ENCODE assay signal across 8 cellular contexts in the genomic region with DNA sequence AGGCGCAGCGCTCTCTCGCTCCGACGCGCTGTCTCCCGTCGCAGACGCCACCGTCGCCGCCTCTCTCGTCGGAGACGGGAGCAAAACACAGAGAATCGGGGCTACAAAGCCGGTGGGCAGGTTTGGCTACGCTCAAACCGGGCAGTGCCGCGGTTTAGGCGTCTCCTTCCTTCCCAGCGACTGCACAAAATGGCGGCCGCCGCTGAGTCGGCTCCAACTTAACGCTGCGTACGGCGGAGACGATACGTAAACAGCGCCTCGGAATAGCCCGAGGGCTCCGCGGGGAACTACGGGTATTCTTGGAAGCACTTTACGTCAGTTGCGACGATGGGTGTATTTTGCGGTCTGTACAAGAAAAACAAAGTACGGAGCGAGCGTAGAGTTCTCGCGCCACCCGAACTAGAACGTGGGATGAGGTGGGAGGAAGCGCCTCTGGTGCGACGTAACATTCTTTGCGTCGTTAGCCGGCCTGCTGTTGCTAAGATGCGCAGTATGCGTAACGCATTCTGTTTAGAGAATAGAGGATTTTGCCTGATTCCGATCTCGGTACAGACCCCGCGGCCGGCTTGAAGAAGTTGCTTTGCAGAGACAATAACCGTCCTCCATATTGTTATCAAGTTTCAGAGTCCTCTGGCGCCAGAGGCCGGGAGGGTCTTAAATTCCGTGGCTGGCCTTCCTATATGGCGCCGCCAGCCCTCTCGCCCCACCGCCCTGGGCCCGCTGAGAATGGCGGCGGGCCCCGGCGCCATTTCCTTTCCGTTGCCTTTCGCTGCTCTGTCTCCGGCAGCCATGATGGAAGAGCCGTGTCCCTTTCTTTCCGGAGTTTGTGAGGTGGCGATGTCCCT. TPM values are rescaled to one million over a fixed set of nuclear protein-coding genes. Genes with fewer than 3 reads are reported as not detected.
DNase-seq lines count a peak whose midpoint lies in the region; ATAC-seq and TF ChIP-seq lines count a peak whose summit lies in the region.

TSS of gene DDX17 (minus strand) at position 194 of the 845 bp plus-strand sequence.

- H3K27me3 ChIP-seq in RWPE2 (ENCODE audit: insufficient read depth, poor library complexity, severe bottlenecking): no peaks in the 10 kb centered on the region

- H3K36me3 Mint-ChIP-seq in activated T-helper 2 cell treated with anti-CD3 and anti-CD28 coated beads, Interferon-gamma antibody, Interleukin-2, Interleukin-4, amounts not matched to agents 10 μg/mL and 5 μg/mL and 100 μg/mL, durations not matched to agents 14 hours and 24 hours and 36 hours (ENCODE audit: low read depth): peaks cover 48% of the 10 kb centered on the region
- H3K36me3 Mint-ChIP-seq in naive thymus-derived CD8-positive, alpha-beta T cell: peaks cover 14 to 41% (median 20%) of the 10 kb centered on the region in 3 donors

- no peaks in the 10 kb centered on the region for H3K9me3 Mint-ChIP-seq in activated T-helper 2 cell treated with anti-CD3 and anti-CD28 coated beads, Interferon-gamma antibody, Interleukin-2, Interleukin-4, amounts not matched to agents 10 μg/mL and 5 μg/mL and 100 μg/mL, durations not matched to agents 14 hours and 24 hours and 36 hours
- peaks cover 0 to 11% (median 0%) of the 10 kb centered on the region in 9 donors for H3K9me3 Mint-ChIP-seq in naive thymus-derived CD8-positive, alpha-beta T cell

- peak within 1 kb of the TSS; percentile 100 for H3K27ac Mint-ChIP-seq in activated T-helper 2 cell treated with anti-CD3 and anti-CD28 coated beads, Interferon-gamma antibody, Interleukin-2, Interleukin-4, amounts not matched to agents 10 μg/mL and 5 μg/mL and 100 μg/mL, durations not matched to agents 14 hours and 24 hours and 36 hours
- peak within 1 kb of the TSS; percentile 100 for H3K27ac Mint-ChIP-seq in naive thymus-derived CD8-positive, alpha-beta T cell

- peaks cover 16% of the 10 kb centered on the region for H3K4me1 ChIP-seq in RWPE2 (ENCODE audit: insufficient read depth, poor library complexity, severe bottlenecking)

- peak within 1 kb of the TSS; percentile 99 for H3K4me3 Mint-ChIP-seq in activated T-helper 2 cell treated with anti-CD3 and anti-CD28 coated beads, Interferon-gamma antibody, Interleukin-2, Interleukin-4, amounts not matched to agents 10 μg/mL and 5 μg/mL and 100 μg/mL, durations not matched to agents 14 hours and 24 hours and 36 hours (ENCODE audit: low read depth)
- peak within 1 kb of the TSS; percentile 96 to 100 (median 99) for H3K4me3 Mint-ChIP-seq in naive thymus-derived CD8-positive, alpha-beta T cell

- DNase-seq in EH (ENCODE audit: low read depth): peak; percentile 98
- peak; percentile 97 for DNase-seq in H4 (ENCODE audit: low spot score)
- peak; percentile 90 for DNase-seq in LoVo (ENCODE audit: low spot score)
- peak; percentile 88 for DNase-seq in RWPE2 (ENCODE audit: low spot score)
- DNase-seq in activated T-helper 2 cell treated with anti-CD3 and anti-CD28 coated beads, Interferon-gamma antibody, Interleukin-2, Interleukin-4, amounts not matched to agents 10 μg/mL and 5 μg/mL and 100 μg/mL, durations not matched to agents 14 hours and 24 hours and 36 hours (ENCODE audit: low spot score): peak; percentile 94
- peak; percentile 96 for DNase-seq in fibroblast of mammary gland (ENCODE audit: low read depth)
- peak; percentile 82 to 98 (median 96) for DNase-seq in naive thymus-derived CD8-positive, alpha-beta T cell
- DNase-seq in stimulated activated naive CD4-positive, alpha-beta T cell (lab: John Stamatoyannopoulos, UW): peak; percentile 92 to 98 (median 94)

- no peaks in the 10 kb centered on the region for H3K9me3 ChIP-seq in RWPE2 (ENCODE audit: severe bottlenecking)

- POLR2A ChIA-PET in naive thymus-derived CD8-positive, alpha-beta T cell (lab: Charles Lee): interaction anchor here (0.9 to 2.0 kb wide), 5 partner anchors 10 to 25 kb away, joined by 3 to 9 read pairs (median 7); no protein-coding TSS in a partner anchor

- H3K27ac ChIP-seq in RWPE2 (ENCODE audit: poor library complexity, severe bottlenecking): peak within 1 kb of the TSS; percentile 84

- peak; percentile 83 for ATAC-seq in RWPE2 (ENCODE audit: low read depth)
- ATAC-seq in naive thymus-derived CD8-positive, alpha-beta T cell: peak; percentile 82 to 88

- intact Hi-C loops in activated T-helper 2 cell treated with anti-CD3 and anti-CD28 coated beads, Interferon-gamma antibody, Interleukin-2, Interleukin-4, amounts not matched to agents 10 μg/mL and 5 μg/mL and 100 μg/mL, durations not matched to agents 14 hours and 24 hours and 36 hours (cut with micrococcal nuclease): loop anchor here (1.0 to 5.0 kb wide), 4 partner anchors 16 to 201 kb away; partner anchors contain the start of genes DMC1 and GTPBP1

- no peak for TF ChIP-seq CTCF in RWPE2 (IDR thresholded peaks at IDR 0.05; ENCODE audit: poor library complexity, severe bottlenecking)
- TF ChIP-seq CTCF in fibroblast of mammary gland (conservative IDR thresholded peaks at IDR 0.05; ENCODE audit: control insufficient read depth, insufficient read depth, low read depth, low read length): no peak

- H3K27me3 Mint-ChIP-seq in activated T-helper 2 cell treated with anti-CD3 and anti-CD28 coated beads, Interferon-gamma antibody, Interleukin-2, Interleukin-4, amounts not matched to agents 10 μg/mL and 5 μg/mL and 100 μg/mL, durations not matched to agents 14 hours and 24 hours and 36 hours (ENCODE audit: low read depth): no peaks in the 10 kb centered on the region
- no peaks in the 10 kb centered on the region for H3K27me3 Mint-ChIP-seq in naive thymus-derived CD8-positive, alpha-beta T cell

- H3K36me3 ChIP-seq in RWPE2 (ENCODE audit: low read depth): peaks cover 40% of the 10 kb centered on the region

- H3K4me1 Mint-ChIP-seq in activated T-helper 2 cell treated with anti-CD3 and anti-CD28 coated beads, Interferon-gamma antibody, Interleukin-2, Interleukin-4, amounts not matched to agents 10 μg/mL and 5 μg/mL and 100 μg/mL, durations not matched to agents 14 hours and 24 hours and 36 hours (ENCODE audit: low read depth): peaks cover 36% of the 10 kb centered on the region
- peaks cover 35 to 62% (median 51%) of the 10 kb centered on the region in 4 donors for H3K4me1 Mint-ChIP-seq in naive thymus-derived CD8-positive, alpha-beta T cell

- peak within 1 kb of the TSS; percentile 87 for H3K4me3 ChIP-seq in RWPE2 (ENCODE audit: severe bottlenecking)
- peak within 1 kb of the TSS; percentile 94 for H3K4me3 ChIP-seq in fibroblast of mammary gland (ENCODE audit: control insufficient read depth, low read depth, low read length)

RNA-seq across cellular contexts. Expression of gene DDX17, which starts in this region (rescaled TPM):
- 128 and 155 TPM in 2 replicates for total RNA-seq in H4 (2014; rRNA removed; shearing (Covaris generic))
- 378 and 391 TPM in 2 replicates for total RNA-seq in activated T-helper 2 cell treated with anti-CD3 and anti-CD28 coated beads, Interferon-gamma antibody, Interleukin-2, Interleukin-4, amounts not matched to agents 10 μg/mL and 5 μg/mL and 100 μg/mL, durations not matched to agents 14 hours and 24 hours and 36 hours
- total RNA-seq in naive thymus-derived CD8-positive, alpha-beta T cell: 1,000 to 10,000 TPM; 1,031 to 1,044 TPM
- 10 to 100 TPM; 27.3 to 38.7 (median 28.2) TPM for polyA plus RNA-seq in naive thymus-derived CD8-positive, alpha-beta T cell

Comparison
In these comparisons a context has a peak if more than half of its experiments do, and no peak if none do; other contexts are left out.
1. Peak in every context shown above with its lines: DNase-seq, ATAC-seq, H3K4me3 ChIP-seq and H3K27ac ChIP-seq.